Comparison of ENCODE assay signal across 2 cellular contexts in genomic region chr20:50029083-50029696, GRCh38.
A peak's percentile ranks its signal among the peaks of the same experiment; 100 is the strongest.
TF ChIP-seq lines count a peak whose summit lies in the region.

No MANE protein-coding gene starts in this region.

TF ChIP-seq in A549, 52 proteins besides CTCF, POLR2A, EP300 and RAD21:
- TF ChIP-seq EHF (CRISPR knock-in tag; IDR thresholded peaks at IDR 0.05): peak; percentile 56; the same call in 1 of the 2 replicates
- no peak for TF ChIP-seq KDM5A (IDR thresholded peaks at IDR 0.05)
- no peak for TF ChIP-seq HDAC2 (IDR thresholded peaks at IDR 0.05)
- no peak for TF ChIP-seq MAFK (IDR thresholded peaks at IDR 0.05; ENCODE audit: partially characterized antibody)
- no peak for TF ChIP-seq SMC3 (IDR thresholded peaks at IDR 0.05)

TF ChIP-seq in IMR-90, 13 proteins besides CTCF, POLR2A, EP300 and RAD21:
- no peak for TF ChIP-seq FOS (IDR thresholded peaks at IDR 0.05; ENCODE audit: low read depth, low read length)
- TF ChIP-seq SMC3 (IDR thresholded peaks at IDR 0.05; ENCODE audit: low read depth, low read length): no peak
- no peak for TF ChIP-seq USF2 (IDR thresholded peaks at IDR 0.05; ENCODE audit: low read depth, low read length)
- no peak for TF ChIP-seq NFE2L2 (IDR thresholded peaks at IDR 0.05; ENCODE audit: low read depth, low read length)
- no peak for TF ChIP-seq MXI1 (IDR thresholded peaks at IDR 0.05; ENCODE audit: borderline replicate concordance, low read depth, low read length)
- TF ChIP-seq, protein P1, sequence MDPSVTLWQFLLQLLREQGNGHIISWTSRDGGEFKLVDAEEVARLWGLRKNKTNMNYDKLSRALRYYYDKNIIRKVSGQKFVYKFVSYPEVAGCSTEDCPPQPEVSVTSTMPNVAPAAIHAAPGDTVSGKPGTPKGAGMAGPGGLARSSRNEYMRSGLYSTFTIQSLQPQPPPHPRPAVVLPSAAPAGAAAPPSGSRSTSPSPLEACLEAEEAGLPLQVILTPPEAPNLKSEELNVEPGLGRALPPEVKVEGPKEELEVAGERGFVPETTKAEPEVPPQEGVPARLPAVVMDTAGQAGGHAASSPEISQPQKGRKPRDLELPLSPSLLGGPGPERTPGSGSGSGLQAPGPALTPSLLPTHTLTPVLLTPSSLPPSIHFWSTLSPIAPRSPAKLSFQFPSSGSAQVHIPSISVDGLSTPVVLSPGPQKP (IDR thresholded peaks at IDR 0.05; ENCODE audit: borderline replicate concordance, low read depth, low read length): no peak
- TF ChIP-seq CHD1 (IDR thresholded peaks at IDR 0.05; ENCODE audit: low read depth, low read length): no peak
- TF ChIP-seq MAZ (IDR thresholded peaks at IDR 0.05; ENCODE audit: borderline replicate concordance, low read depth, low read length): no peak
- no peak for TF ChIP-seq RCOR1 (IDR thresholded peaks at IDR 0.05; ENCODE audit: insufficient replicate concordance, low read length)
- TF ChIP-seq CEBPB (IDR thresholded peaks at IDR 0.05; ENCODE audit: low read depth, low read length): no peak
- no peak for TF ChIP-seq MAFK (IDR thresholded peaks at IDR 0.05; ENCODE audit: low read depth, low read length)
- TF ChIP-seq RFX5 (IDR thresholded peaks at IDR 0.05; ENCODE audit: low read depth, low read length): no peak
- TF ChIP-seq BHLHE40 (IDR thresholded peaks at IDR 0.05; ENCODE audit: low read depth, low read length): no peak
TF ChIP-seq in IMR-90: peak in this region for 0.
